Comparison of ENCODE assay signal across 13 cellular contexts in genomic region chr3:55623786-55624185, GRCh38.
"Had no signal": no experiment of that assay in that cellular context is flagged by ENCODE, and none has a peak within 500 bp of the region (broad histone marks: within the 10 kb centered on the region; RNA-seq: fewer than 3 reads in every experiment).

No MANE protein-coding gene starts in this region.

- DNase-seq: activated CD4-positive, alpha-beta T cell treated with anti-CD3 and anti-CD28 coated beads for 1 hour; activated CD4-positive, alpha-beta T cell treated with anti-CD3 and anti-CD28 coated beads, Interleukin-2, amount 50 U/mL, for 4 hours; activated naive CD4-positive, alpha-beta T cell treated with anti-CD3 and anti-CD28 coated beads, Interleukin-2, amount 50 U/mL, for 16 hours; effector CD4-positive, alpha-beta T cell; foreskin fibroblast; glutamatergic neuron; stomach; T-helper 1 cell had no signal

- H3K9me3 ChIP-seq: right atrium auricular region, stomach, thoracic aorta had no signal

- H3K36me3 ChIP-seq: right atrium auricular region, stomach, thoracic aorta had no signal

- H3K4me1 ChIP-seq: right atrium auricular region had no signal

- H3K27me3 ChIP-seq: right atrium auricular region, stomach had no signal

- H3K4me3 ChIP-seq: coronary artery, right atrium auricular region, stomach, thoracic aorta had no signal

- H3K4me3 Mint-ChIP-seq: nephron had no signal

- H3K27ac ChIP-seq: coronary artery, right atrium auricular region, stomach, thoracic aorta, VCaP had no signal

- H3K9me3 Mint-ChIP-seq: nephron had no signal
